Comparison of ENCODE assay signal across 8 cellular contexts in the genomic region with DNA sequence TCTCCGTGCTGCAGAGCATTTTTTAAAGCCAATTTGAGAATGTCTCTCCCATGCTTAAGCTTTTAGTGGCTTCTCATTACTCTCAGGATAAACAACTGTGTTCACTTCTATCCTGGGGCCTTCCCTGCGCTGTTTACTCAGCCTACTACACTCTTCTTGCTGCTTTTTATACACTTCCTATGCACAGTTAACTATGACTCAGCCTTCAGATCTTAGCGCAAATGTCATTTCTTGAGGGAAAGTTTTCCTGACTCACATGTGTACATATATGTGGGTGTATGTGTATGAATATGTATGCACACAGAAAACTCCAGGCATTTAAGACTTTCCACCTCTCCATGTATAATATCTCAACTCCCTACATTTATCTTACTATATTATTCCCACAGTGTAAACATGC. TPM values are rescaled to one million over a fixed set of nuclear protein-coding genes. Genes with fewer than 3 reads are reported as not detected.
DNase-seq lines count a peak whose midpoint lies in the region; ATAC-seq and TF ChIP-seq lines count a peak whose summit lies in the region.

No MANE protein-coding gene starts in this region.

- intact Hi-C loops in lower leg skin (cut with DNase I; ENCODE audit: low total_unique reads) = no loop called here

- peak; percentile 67 for ATAC-seq in HG02623 (IDR thresholded peaks at IDR 0.05; ENCODE audit: unreplicated experiment)

- H3K27me3 ChIP-seq in Peyer's patch = no peaks in the 10 kb centered on the region

- WGBS in lower leg skin, 2 donors = 51 to 52% methylated on average over 3 of the region's 3 CpGs

- peak overlapping the region in 1 of 4 donors; percentile 15 for H3K27ac ChIP-seq in Peyer's patch

- TF ChIP-seq CTCF in Peyer's patch (IDR thresholded peaks at IDR 0.05) (no peak), lower leg skin (IDR thresholded peaks at IDR 0.05) (no peak)

- H3K4me3 ChIP-seq in Peyer's patch = no peak overlapping the region
- no peak overlapping the region for H3K4me3 ChIP-seq in lower leg skin (ENCODE audit: low read depth, poor library complexity, severe bottlenecking)

- no peaks in the 10 kb centered on the region for H3K9me3 ChIP-seq in Peyer's patch

- TF ChIP-seq POLR2A in Peyer's patch (IDR thresholded peaks at IDR 0.05) = no peak
- no peak for TF ChIP-seq POLR2A in lower leg skin (IDR thresholded peaks at IDR 0.05)

- H3K4me1 ChIP-seq in Peyer's patch = peaks cover 0 to 20% (median 4%) of the 10 kb centered on the region in 4 donors

- peak; percentile 77 for DNase-seq in DMS53 (lab: John Stamatoyannopoulos, UW)
- DNase-seq in activated CD4-positive, alpha-beta T cell treated with anti-CD3 and anti-CD28 coated beads, Interleukin-2, amount 50 U/mL, for 48 hours = peak; percentile 40 to 43
- DNase-seq in kidney glomerular epithelial cell (lab: John Stamatoyannopoulos, UW) = peak; percentile 7
- DNase-seq in Peyer's patch = no peak
- no peak for DNase-seq in lower leg skin (ENCODE audit: low spot score in 2 of 2)
- no peak for DNase-seq in cerebellar cortex (ENCODE audit: low spot score)
- DNase-seq in occipital lobe (lab: John Stamatoyannopoulos, UW) = no peak

- H3K36me3 ChIP-seq in Peyer's patch = no peaks in the 10 kb centered on the region

RNA-seq across cellular contexts. Expression of a gene that starts 9.8 kb away (rescaled TPM):
- 10 to 100 TPM; 21.9 to 42.1 (median 26.0) TPM for total RNA-seq in Peyer's patch
- total RNA-seq in lower leg skin = 10 to 100 TPM; 15.6 to 25.4 (median 22.3) TPM
- 83.1 TPM for total RNA-seq in occipital lobe

RNA-seq across cellular contexts. Expression of a gene that starts 10.0 kb away (rescaled TPM):
- 10 to 100 TPM in 1 of 4 donors, 1 to 10 TPM in 2, under 1 TPM in 1; 0.88 to 23.9 (median 3.3) TPM for total RNA-seq in Peyer's patch
- total RNA-seq in lower leg skin = 1 to 10 TPM in 1 of 4 donors, under 1 TPM in 3; 0.42 to 1.5 (median 0.98) TPM
- total RNA-seq in occipital lobe = 19.2 TPM

Comparison
In these comparisons a context has a peak if more than half of its experiments do, and no peak if none do; other contexts are left out.
1. DNase-seq: peak in DMS53 (single experiment), activated CD4-positive, alpha-beta T cell treated with anti-CD3 and anti-CD28 coated beads, Interleukin-2, amount 50 U/mL, for 48 hours (2 of 2) and kidney glomerular epithelial cell (single experiment); none in Peyer's patch (0 of 3), lower leg skin (0 of 2), cerebellar cortex (single experiment) and occipital lobe (single experiment).